8 cellular contexts compared by ENCODE assay signal in genomic region chrX:110310896-110311295, GRCh38. TPM values are rescaled to one million over a fixed set of nuclear protein-coding genes. Genes with fewer than 3 reads are reported as not detected.
A peak's percentile ranks its signal among the peaks of the same experiment; 100 is the strongest.
DNase-seq lines count a peak whose midpoint lies in the region; ATAC-seq and TF ChIP-seq lines count a peak whose summit lies in the region.

No MANE protein-coding gene starts in this region.

- 24 to 50% (median 30%) methylated on average over 1 of the region's 1 CpG for WGBS in spleen, 5 donors

- peak overlapping the region; percentile 35; the same call in 1 of the 2 replicates for H3K9ac ChIP-seq in KMS-11

- H3K36me3 Mint-ChIP-seq in CD4-positive, alpha-beta T cell (ENCODE audit: low read depth): peaks cover 4% of the 10 kb centered on the region
- H3K36me3 Mint-ChIP-seq in central memory CD8-positive, alpha-beta T cell (ENCODE audit: insufficient read depth): peaks cover 3% of the 10 kb centered on the region

- H3K27me3 ChIP-seq in CD4-positive, alpha-beta T cell (ENCODE audit: control insufficient read depth, insufficient read depth, low read length): no peaks in the 10 kb centered on the region
- H3K27me3 ChIP-seq in KMS-11 (ENCODE audit: insufficient read depth, low read depth) (no peaks in the 10 kb centered on the region), spleen (replicated peaks in 1 of 7) (no peaks in the 10 kb centered on the region)

- H3K27me3 Mint-ChIP-seq in CD4-positive, alpha-beta T cell: no peaks in the 10 kb centered on the region
- no peaks in the 10 kb centered on the region for H3K27me3 Mint-ChIP-seq in central memory CD8-positive, alpha-beta T cell

- peak in 3 of 10 experiments; percentile 3 to 6 (median 4) for DNase-seq in CD4-positive, alpha-beta T cell
- DNase-seq in central memory CD8-positive, alpha-beta T cell (ENCODE audit: low spot score in 2 of 2): no peak
- DNase-seq in spleen: no peak
- no peak for DNase-seq in occipital lobe (lab: John Stamatoyannopoulos, UW)
- DNase-seq in NOMO-1 treated with DMSO at 0.1 percent for 48 hours (lab: John Stamatoyannopoulos, UW; ENCODE audit: unreplicated experiment): no peak
- no peak for DNase-seq in retina

- H3K9me3 ChIP-seq in CD4-positive, alpha-beta T cell (ENCODE audit: control insufficient read depth, low read length): no peaks in the 10 kb centered on the region
- no peaks in the 10 kb centered on the region for H3K9me3 ChIP-seq in spleen

- CTCF ChIA-PET in CD4-positive, alpha-beta T cell (lab: Charles Lee): no interaction called here

- peak; percentile 78 for ATAC-seq in CD4-positive, alpha-beta T cell (ENCODE audit: poor library complexity)
- ATAC-seq in GM21423 (IDR thresholded peaks at IDR 0.05; ENCODE audit: unreplicated experiment): peak; percentile 90
- peak; percentile 54 for ATAC-seq in central memory CD8-positive, alpha-beta T cell (replicated peaks; ENCODE audit: extremely low read depth, poor library complexity, severe bottlenecking)

- H3K4me1 Mint-ChIP-seq in CD4-positive, alpha-beta T cell (ENCODE audit: low read depth): peaks cover 76% of the 10 kb centered on the region
- peaks cover 29% of the 10 kb centered on the region for H3K4me1 Mint-ChIP-seq in central memory CD8-positive, alpha-beta T cell

- no peak for TF ChIP-seq POLR2A in spleen (IDR thresholded peaks at IDR 0.05)

- POLR2A ChIA-PET in CD4-positive, alpha-beta T cell (lab: Charles Lee): no interaction called here

- H2AFZ ChIP-seq in KMS-11 (ENCODE audit: low read depth): no peak overlapping the region

- no peak overlapping the region for H3K27ac ChIP-seq in CD4-positive, alpha-beta T cell (ENCODE audit: low read depth, low read length)
- H3K27ac ChIP-seq in KMS-11 (peak overlapping the region; percentile 94), spleen (no peak overlapping the region)

- H3K4me2 ChIP-seq in KMS-11: peak overlapping the region; percentile 95

- H4K20me1 ChIP-seq in KMS-11 (ENCODE audit: insufficient read depth): no peaks in the 10 kb centered on the region

- TF ChIP-seq CTCF in CD4-positive, alpha-beta T cell (IDR thresholded peaks at IDR 0.05): no peak
- TF ChIP-seq CTCF in KMS-11 (conservative IDR thresholded peaks at IDR 0.05; ENCODE audit: low read depth, low read length) (no peak), spleen (IDR thresholded peaks at IDR 0.05 in 8 of 11, conservative IDR thresholded peaks at IDR 0.05 in 3 of 11) (no peak)

- H3K4me1 ChIP-seq in KMS-11 (ENCODE audit: low read depth, poor library complexity, severe bottlenecking) (peaks cover 73% of the 10 kb centered on the region), spleen (peaks cover 0 to 40% (median 5%) of the 10 kb centered on the region in 6 donors)

- H3K4me3 ChIP-seq in KMS-11 (IDR thresholded peaks at IDR 0.05; ENCODE audit: insufficient read depth, low read depth, low read length) (no peak overlapping the region), spleen (no peak overlapping the region)

- H3K36me3 ChIP-seq in KMS-11 (ENCODE audit: insufficient read depth): no peaks in the 10 kb centered on the region
- no peaks in the 10 kb centered on the region for H3K36me3 ChIP-seq in spleen

- H3K9me3 Mint-ChIP-seq in CD4-positive, alpha-beta T cell: no peaks in the 10 kb centered on the region
- H3K9me3 Mint-ChIP-seq in central memory CD8-positive, alpha-beta T cell: no peaks in the 10 kb centered on the region

- peak overlapping the region; percentile 61 for H3K27ac Mint-ChIP-seq in CD4-positive, alpha-beta T cell
- peak overlapping the region; percentile 38 for H3K27ac Mint-ChIP-seq in central memory CD8-positive, alpha-beta T cell (ENCODE audit: low read depth)

- intact Hi-C loops in CD4-positive, alpha-beta T cell (cut with DNase I, micrococcal nuclease): loop anchor here (5.0 to 10.0 kb wide), 5 partner anchors 44 to 776 kb away; partner anchors contain the start of genes ACSL4 (in 1 of the 2) and NXT2 (in 1 of the 2)
- intact Hi-C loops in spleen (cut with DNase I; ENCODE audit: low total_unique reads): no loop called here

- peaks cover 95% of the 10 kb centered on the region for H3K79me2 ChIP-seq in KMS-11 (ENCODE audit: insufficient read depth, low read depth)

- H3K4me3 Mint-ChIP-seq in CD4-positive, alpha-beta T cell: no peak overlapping the region
- H3K4me3 Mint-ChIP-seq in central memory CD8-positive, alpha-beta T cell: peak overlapping the region; percentile 5

RNA-seq across cellular contexts. Expression of gene AMMECR1, which starts 7.0 kb away (rescaled TPM):
- 1 to 10 TPM; 7.8 to 7.9 TPM for total RNA-seq in CD4-positive, alpha-beta T cell
- total RNA-seq in spleen (10 to 100 TPM in 5 of 7 donors, 1 to 10 TPM in 2; 7.0 to 15.6 (median 11.2) TPM), occipital lobe (6.4 TPM)
- 1 to 10 TPM; 1.7 to 3.2 (median 3.0) TPM for polyA plus RNA-seq in spleen

RNA-seq across cellular contexts. Expression of gene RTL9, which starts 47.8 kb away (rescaled TPM):
- total RNA-seq in CD4-positive, alpha-beta T cell: not detected
- not detected for total RNA-seq in spleen
- polyA plus RNA-seq in spleen: not detected
- 0.16 TPM for total RNA-seq in occipital lobe
